16 cellular contexts compared by ENCODE assay signal in genomic region chr16:57469917-57470470, GRCh38. TPM values are rescaled to one million over a fixed set of nuclear protein-coding genes. Genes with fewer than 3 reads are reported as not detected.
DNase-seq lines count a peak whose midpoint lies in the region; ATAC-seq, FAIRE-seq and TF ChIP-seq lines count a peak whose summit lies in the region.
"Had no signal": no experiment of that assay in that cellular context is flagged by ENCODE, and none has a peak within 500 bp of the region (broad histone marks: within the 10 kb centered on the region; RNA-seq: fewer than 3 reads in every experiment).

No MANE protein-coding gene starts in this region.

- 94% methylated on average over 7 of the region's 9 CpGs for WGBS in K562 (ENCODE audit: insufficient coverage, low coverage, missing lambda C conversion rate)
- 95 to 98% methylated on average over 5 to 7 of the region's 9 CpGs for WGBS in mesodermal cell (ENCODE audit: insufficient coverage in 2 of 2), 2 experiments

- peaks cover 88% of the 10 kb centered on the region for H3K36me3 ChIP-seq in K562 (ENCODE audit: control insufficient read depth, insufficient read depth, low read length)
- peaks cover 95% of the 10 kb centered on the region for H3K36me3 ChIP-seq in mesodermal cell (ENCODE audit: control insufficient read depth, insufficient read depth, low read length)

- FAIRE-seq in K562 (lab: Jason Lieb, UNC), result no peak
- FAIRE-seq: GM18507 had no signal

- H3K9ac ChIP-seq in K562 (ENCODE audit: insufficient read depth in 1 of 2, low read depth in 2 of 2, low read length in 2 of 2), result no peak overlapping the region
- H3K9ac ChIP-seq: KMS-11 had no signal

- no peak overlapping the region for H2AFZ ChIP-seq in K562 (ENCODE audit: low read depth, low read length)

- DNase-seq in K562 (ENCODE audit: extremely low read depth in 1 of 4, low spot score in 3 of 4), result no peak
- DNase-seq in nucleus accumbens (lab: John Stamatoyannopoulos, UW), result no peak
- DNase-seq in omental fat pad (ENCODE audit: low spot score), result no peak
- DNase-seq in natural killer cell treated with Interleukin-12 subunit alpha and Interleukin-12 subunit beta and Interleukin-15 and Interleukin-18, amount 100 ng/mL, for 72 hours (ENCODE audit: low spot score), result no peak
- DNase-seq: activated CD4-positive, CD25-positive, alpha-beta regulatory T cell; activated naive CD4-positive, alpha-beta T cell treated with anti-CD3 and anti-CD28 coated beads, Interleukin-2, amount 50 U/mL, for 16 hours; effector memory CD8-positive, alpha-beta T cell; nephron progenitor cell; stimulated activated CD4-positive, alpha-beta T cell treated with anti-CD3 and anti-CD28 coated beads, Interleukin-2, amount 100 ng/mL, for 24 hours; T-helper 17 cell had no signal

- H3K27me3 Mint-ChIP-seq in natural killer cell treated with Interleukin-12 subunit alpha and Interleukin-12 subunit beta and Interleukin-15 and Interleukin-18, amount 100 ng/mL, for 72 hours, result no peaks in the 10 kb centered on the region
- H3K27me3 Mint-ChIP-seq: effector memory CD8-positive, alpha-beta T cell; T-helper 17 cell; type B pancreatic cell had no signal

- H3K4me3 ChIP-seq in K562, result no peak overlapping the region
- H3K4me3 ChIP-seq in mesodermal cell (ENCODE audit: extremely low read depth, insufficient read depth, low read length, poor library complexity, severe bottlenecking), result no peak overlapping the region

- peaks cover 16% of the 10 kb centered on the region for H3K36me3 Mint-ChIP-seq in natural killer cell treated with Interleukin-12 subunit alpha and Interleukin-12 subunit beta and Interleukin-15 and Interleukin-18, amount 100 ng/mL, for 72 hours

- H3K79me2 ChIP-seq in K562 (ENCODE audit: control insufficient read depth, insufficient read depth, low read length), result peaks cover 5% of the 10 kb centered on the region; the same call in 2 of the 3 replicates

- intact Hi-C loops in K562 (cut with micrococcal nuclease), result no loop called here

- BruUV-seq in K562 (replicated peaks; lab: Mats Ljungman, UMichigan), result no TSS peak

- H4K20me1 ChIP-seq in K562 (replicated peaks; ENCODE audit: control insufficient read depth, insufficient read depth, low read length), result 0 out of 2 replicates have a peak, but pooled peaks cover 4% of the 10 kb centered on the region

- H3K9me3 ChIP-seq in K562 (replicated peaks; ENCODE audit: control insufficient read depth, insufficient read depth, low read depth, low read length) (no peaks in the 10 kb centered on the region), mesodermal cell (ENCODE audit: control insufficient read depth, low read length) (no peaks in the 10 kb centered on the region)

- peak overlapping the region; percentile 11; the same call in 1 of the 2 replicates for H3K27ac ChIP-seq in C4-2B
- H3K27ac ChIP-seq in K562 (ENCODE audit: extremely low read depth, low read depth, low read length), result no peak overlapping the region
- H3K27ac ChIP-seq in mesodermal cell (ENCODE audit: low read depth, low read length, severe bottlenecking), result peak overlapping the region; percentile 64
- H3K27ac ChIP-seq: HL-60, KMS-11 had no signal

- in situ Hi-C loops in K562 (cut with MboI), result no loop called here

- no peak overlapping the region for H3K4me3 Mint-ChIP-seq in natural killer cell treated with Interleukin-12 subunit alpha and Interleukin-12 subunit beta and Interleukin-15 and Interleukin-18, amount 100 ng/mL, for 72 hours
- H3K4me3 Mint-ChIP-seq: effector memory CD8-positive, alpha-beta T cell; nephron progenitor cell; T-helper 17 cell; type B pancreatic cell had no signal

- H3K4me1 ChIP-seq in K562 (replicated peaks in 1 of 2; ENCODE audit: control insufficient read depth in 2 of 2, insufficient read depth in 2 of 2, low read length in 2 of 2) (peaks cover 0 to 3% of the 10 kb centered on the region in 2 experiments; a peak in 3 of 5 replicates), mesodermal cell (ENCODE audit: control insufficient read depth, insufficient read depth, low read length, poor library complexity, severe bottlenecking) (peaks cover 7% of the 10 kb centered on the region)

- POLR2A ChIA-PET in K562 (lab: Yijun Ruan, JAX), result interaction anchor here (0.7 to 1.5 kb wide), 6 partner anchors 8 to 73 kb away, joined by 3 to 7 read pairs (median 4); partner anchors contain the start of genes ADGRG5, CIAPIN1, COQ9 and POLR2C

- TF ChIP-seq POLR2A in K562 (conservative IDR thresholded peaks at IDR 0.05), result no peak

- peaks cover 4 to 14% of the 10 kb centered on the region in 2 donors for H3K4me1 Mint-ChIP-seq in natural killer cell treated with Interleukin-12 subunit alpha and Interleukin-12 subunit beta and Interleukin-15 and Interleukin-18, amount 100 ng/mL, for 72 hours (ENCODE audit: low read depth in 2 of 2)

- no peak overlapping the region for H3K27ac Mint-ChIP-seq in natural killer cell treated with Interleukin-12 subunit alpha and Interleukin-12 subunit beta and Interleukin-15 and Interleukin-18, amount 100 ng/mL, for 72 hours
- H3K27ac Mint-ChIP-seq: nephron progenitor cell, T-helper 17 cell had no signal

- ATAC-seq in K562, result no peak
- ATAC-seq in omental fat pad (ENCODE audit: low FRiP score), result no peak
- no peak for ATAC-seq in natural killer cell treated with Interleukin-12 subunit alpha and Interleukin-12 subunit beta and Interleukin-15 and Interleukin-18, amount 100 ng/mL, for 72 hours
- ATAC-seq: effector memory CD8-positive, alpha-beta T cell; T-helper 17 cell had no signal

- no peak for TF ChIP-seq RAD21 in K562 (CRISPR knock-in tag; conservative IDR thresholded peaks at IDR 0.05 in 1 of 2, IDR thresholded peaks at IDR 0.05 in 1 of 2)

- CTCF ChIA-PET in K562 (lab: Yijun Ruan, JAX; ENCODE audit: low intra/inter-chr PET ratio), result no interaction called here

- no peak overlapping the region for H3K4me2 ChIP-seq in K562 (ENCODE audit: insufficient read depth, low read length)
- H3K4me2 ChIP-seq: KMS-11 had no signal

- TF ChIP-seq CTCF in C4-2B (conservative IDR thresholded peaks at IDR 0.05) (no peak), K562 (IDR thresholded peaks at IDR 0.05 in 2 of 3, conservative IDR thresholded peaks at IDR 0.05 in 1 of 3; ENCODE audit: insufficient read depth in 2 of 3, low read depth in 1 of 3, low read length in 3 of 3) (no peak), omental fat pad (IDR thresholded peaks at IDR 0.05) (no peak)

- H3K27me3 ChIP-seq in K562 (ENCODE audit: control insufficient read depth in 2 of 2, insufficient read depth in 2 of 2, low read length in 2 of 2), result no peaks in the 10 kb centered on the region

- H3K9me1 ChIP-seq in K562 (ENCODE audit: control insufficient read depth, insufficient read depth, low read length), result peaks cover 3% of the 10 kb centered on the region

- no peak for TF ChIP-seq EP300 in K562 (IDR thresholded peaks at IDR 0.05; ENCODE audit: low read length)

- H3K9me3 Mint-ChIP-seq in natural killer cell treated with Interleukin-12 subunit alpha and Interleukin-12 subunit beta and Interleukin-15 and Interleukin-18, amount 100 ng/mL, for 72 hours, result no peaks in the 10 kb centered on the region
- H3K9me3 Mint-ChIP-seq: effector memory CD8-positive, alpha-beta T cell; nephron progenitor cell; type B pancreatic cell had no signal

RNA-seq across cellular contexts. Expression of gene POLR2C, which starts 7.5 kb away (rescaled TPM):
- total RNA-seq in K562 (2011; cell fraction: chromatin; rRNA removed; ENCODE audit: low replicate concordance), result 125 and 216 TPM in 2 replicates
- total RNA-seq in K562 (2011; cell fraction: nucleolus; rRNA removed), result 143 and 160 TPM in 2 replicates
- 131 and 142 TPM in 2 replicates for total RNA-seq in K562 (2011; cell fraction: nucleoplasm; rRNA removed)
- total RNA-seq in K562 (2014; rRNA removed) (131 and 139 TPM in 2 replicates), K562 (2014; rRNA removed; fragmentation: Illumina TruSeq; extraction: Trizol) (89.3 and 90.1 TPM in 2 replicates), K562 (2015; rRNA removed; fragmentation: Illumina TruSeq; extraction: Trizol) (92.3 and 93.9 TPM in 2 replicates), K562 (2021) (77.2 and 84.5 TPM in 2 replicates), omental fat pad (10 to 100 TPM; 82.4 to 89.4 (median 85.4) TPM)
- polyA plus RNA-seq in K562 (2011; rRNA removed) (163 and 170 TPM in 2 replicates), K562 (2014; fragmentation: Illumina TruSeq; extraction: Trizol) (107 and 131 TPM in 2 replicates), K562 (2014; fragmentation: Nextera tagmentation; extraction: Ambion mirVana) (10 to 100 TPM; 70.3 to 87.4 TPM), K562 (2014; rRNA removed) (97.5 and 108 TPM in 2 replicates)
- 234 and 242 TPM in 2 replicates for polyA plus RNA-seq in K562 (2011; cell fraction: cytosol; rRNA removed)
- 143 and 206 TPM in 2 replicates for polyA plus RNA-seq in K562 (2011; cell fraction: nucleus; rRNA removed)
- 79.8 and 97.9 TPM in 2 replicates for polyA plus RNA-seq in K562 (2012)
- 176 and 218 TPM in 2 replicates for polyA minus RNA-seq in K562 (2011; rRNA and poly(A)+ RNA removed)
- 109 TPM in 2 replicates for polyA minus RNA-seq in K562 (2011; cell fraction: cytosol; rRNA and poly(A)+ RNA removed)
- 69.1 and 102 TPM in 2 replicates for polyA minus RNA-seq in K562 (2011; cell fraction: nucleus; rRNA and poly(A)+ RNA removed)
- 107 TPM for polyA plus RNA-seq in mesodermal cell (2013, experiment 1 of 2)
- 90.5 TPM for polyA plus RNA-seq in mesodermal cell (2013, experiment 2 of 2)
- 10 to 100 TPM; 63.8 to 85.4 TPM for total RNA-seq in natural killer cell treated with Interleukin-12 subunit alpha and Interleukin-12 subunit beta and Interleukin-15 and Interleukin-18, amount 100 ng/mL, for 72 hours

RNA-seq across cellular contexts. Expression of gene DOK4, which starts 16.3 kb away (rescaled TPM):
- 3.9 and 13.2 TPM in 2 replicates for total RNA-seq in K562 (2011; cell fraction: chromatin; rRNA removed; ENCODE audit: low replicate concordance)
- total RNA-seq in K562 (2011; cell fraction: nucleolus; rRNA removed), result 9.2 and 12.2 TPM in 2 replicates
- 6.3 and 7.6 TPM in 2 replicates for total RNA-seq in K562 (2011; cell fraction: nucleoplasm; rRNA removed)
- total RNA-seq in K562 (2014; rRNA removed) (14.4 and 18.9 TPM in 2 replicates), K562 (2014; rRNA removed; fragmentation: Illumina TruSeq; extraction: Trizol) (2.3 and 3.2 TPM in 2 replicates), K562 (2015; rRNA removed; fragmentation: Illumina TruSeq; extraction: Trizol) (8.3 and 9.3 TPM in 2 replicates), K562 (2021) (11.0 and 11.4 TPM in 2 replicates), omental fat pad (10 to 100 TPM in 3 of 4 donors, 1 to 10 TPM in 1; 5.9 to 36.3 (median 12.9) TPM)
- polyA plus RNA-seq in K562 (2011; rRNA removed) (10.8 and 11.3 TPM in 2 replicates), K562 (2014; fragmentation: Illumina TruSeq; extraction: Trizol) (6.5 and 9.5 TPM in 2 replicates), K562 (2014; fragmentation: Nextera tagmentation; extraction: Ambion mirVana) (under 1 TPM; 0.10 TPM), K562 (2014; rRNA removed) (12.4 and 16.4 TPM in 2 replicates)
- polyA plus RNA-seq in K562 (2011; cell fraction: cytosol; rRNA removed), result 14.0 and 19.6 TPM in 2 replicates
- polyA plus RNA-seq in K562 (2011; cell fraction: nucleus; rRNA removed), result 23.7 and 31.1 TPM in 2 replicates
- 10.2 and 13.2 TPM in 2 replicates for polyA plus RNA-seq in K562 (2012)
- polyA minus RNA-seq in K562 (2011; rRNA and poly(A)+ RNA removed), result 3.6 and 5.5 TPM in 2 replicates
- 5.9 and 6.1 TPM in 2 replicates for polyA minus RNA-seq in K562 (2011; cell fraction: cytosol; rRNA and poly(A)+ RNA removed)
- 5.2 and 5.3 TPM in 2 replicates for polyA minus RNA-seq in K562 (2011; cell fraction: nucleus; rRNA and poly(A)+ RNA removed)
- 710 TPM for polyA plus RNA-seq in mesodermal cell (2013, experiment 1 of 2)
- 670 TPM for polyA plus RNA-seq in mesodermal cell (2013, experiment 2 of 2)
- 1 to 10 TPM; 4.2 to 6.5 TPM for total RNA-seq in natural killer cell treated with Interleukin-12 subunit alpha and Interleukin-12 subunit beta and Interleukin-15 and Interleukin-18, amount 100 ng/mL, for 72 hours

RNA-seq across cellular contexts. Expression of gene COQ9, which starts 22.7 kb away (rescaled TPM):
- 89.8 and 122 TPM in 2 replicates for total RNA-seq in K562 (2011; cell fraction: chromatin; rRNA removed; ENCODE audit: low replicate concordance)
- total RNA-seq in K562 (2011; cell fraction: nucleolus; rRNA removed), result 76.9 and 77.6 TPM in 2 replicates
- total RNA-seq in K562 (2011; cell fraction: nucleoplasm; rRNA removed), result 91.4 and 128 TPM in 2 replicates
- total RNA-seq in K562 (2014; rRNA removed), result 74.4 and 98.2 TPM in 2 replicates
- 62.5 and 65.5 TPM in 2 replicates for total RNA-seq in K562 (2014; rRNA removed; fragmentation: Illumina TruSeq; extraction: Trizol)
- 68.9 and 71.4 TPM in 2 replicates for total RNA-seq in K562 (2015; rRNA removed; fragmentation: Illumina TruSeq; extraction: Trizol)
- 63.3 and 63.7 TPM in 2 replicates for total RNA-seq in K562 (2021)
- 139 and 143 TPM in 2 replicates for polyA plus RNA-seq in K562 (2011; rRNA removed)
- 148 and 155 TPM in 2 replicates for polyA plus RNA-seq in K562 (2011; cell fraction: cytosol; rRNA removed)
- 246 and 249 TPM in 2 replicates for polyA plus RNA-seq in K562 (2011; cell fraction: nucleus; rRNA removed)
- 62.1 and 66.0 TPM in 2 replicates for polyA plus RNA-seq in K562 (2012)
- 92.0 and 110 TPM in 2 replicates for polyA plus RNA-seq in K562 (2014; fragmentation: Illumina TruSeq; extraction: Trizol)
- 10 to 100 TPM; 35.0 to 55.2 TPM for polyA plus RNA-seq in K562 (2014; fragmentation: Nextera tagmentation; extraction: Ambion mirVana)
- 84.2 and 102 TPM in 2 replicates for polyA plus RNA-seq in K562 (2014; rRNA removed)
- 93.4 and 108 TPM in 2 replicates for polyA minus RNA-seq in K562 (2011; rRNA and poly(A)+ RNA removed)
- 34.5 and 39.3 TPM in 2 replicates for polyA minus RNA-seq in K562 (2011; cell fraction: cytosol; rRNA and poly(A)+ RNA removed)
- 46.4 and 57.6 TPM in 2 replicates for polyA minus RNA-seq in K562 (2011; cell fraction: nucleus; rRNA and poly(A)+ RNA removed)
- polyA plus RNA-seq in mesodermal cell (2013, experiment 1 of 2), result 32.8 TPM
- 34.7 TPM for polyA plus RNA-seq in mesodermal cell (2013, experiment 2 of 2)
- 10 to 100 TPM; 30.6 to 60.5 (median 44.7) TPM for total RNA-seq in omental fat pad
- 10 to 100 TPM; 34.2 to 42.9 TPM for total RNA-seq in natural killer cell treated with Interleukin-12 subunit alpha and Interleukin-12 subunit beta and Interleukin-15 and Interleukin-18, amount 100 ng/mL, for 72 hours

RNA-seq across cellular contexts. Expression of gene CIAPIN1, which starts 22.8 kb away (rescaled TPM):
- 76.1 and 94.2 TPM in 2 replicates for total RNA-seq in K562 (2011; cell fraction: chromatin; rRNA removed; ENCODE audit: low replicate concordance)
- total RNA-seq in K562 (2011; cell fraction: nucleolus; rRNA removed), result 47.2 and 48.7 TPM in 2 replicates
- 57.9 and 64.7 TPM in 2 replicates for total RNA-seq in K562 (2011; cell fraction: nucleoplasm; rRNA removed)
- total RNA-seq in K562 (2014; rRNA removed) (79.2 and 100 TPM in 2 replicates), K562 (2014; rRNA removed; fragmentation: Illumina TruSeq; extraction: Trizol) (78.2 and 83.6 TPM in 2 replicates), K562 (2015; rRNA removed; fragmentation: Illumina TruSeq; extraction: Trizol) (71.8 and 74.6 TPM in 2 replicates), K562 (2021) (95.7 and 102 TPM in 2 replicates), omental fat pad (10 to 100 TPM; 26.4 to 37.2 (median 32.4) TPM)
- polyA plus RNA-seq in K562 (2011; rRNA removed) (98.1 and 104 TPM in 2 replicates), K562 (2014; fragmentation: Illumina TruSeq; extraction: Trizol) (85.8 and 87.4 TPM in 2 replicates), K562 (2014; fragmentation: Nextera tagmentation; extraction: Ambion mirVana) (100 to 1,000 TPM; 256 to 263 TPM), K562 (2014; rRNA removed) (68.3 and 72.8 TPM in 2 replicates)
- polyA plus RNA-seq in K562 (2011; cell fraction: cytosol; rRNA removed), result 79.8 and 91.8 TPM in 2 replicates
- 64.2 and 65.5 TPM in 2 replicates for polyA plus RNA-seq in K562 (2011; cell fraction: nucleus; rRNA removed)
- 59.6 and 73.4 TPM in 2 replicates for polyA plus RNA-seq in K562 (2012)
- polyA minus RNA-seq in K562 (2011; rRNA and poly(A)+ RNA removed), result 67.4 and 77.9 TPM in 2 replicates
- polyA minus RNA-seq in K562 (2011; cell fraction: cytosol; rRNA and poly(A)+ RNA removed), result 23.9 and 35.3 TPM in 2 replicates
- 14.1 and 24.7 TPM in 2 replicates for polyA minus RNA-seq in K562 (2011; cell fraction: nucleus; rRNA and poly(A)+ RNA removed)
- polyA plus RNA-seq in mesodermal cell (2013, experiment 1 of 2), result 64.5 TPM
- 59.6 TPM for polyA plus RNA-seq in mesodermal cell (2013, experiment 2 of 2)
- 10 to 100 TPM; 54.0 to 92.0 TPM for total RNA-seq in natural killer cell treated with Interleukin-12 subunit alpha and Interleukin-12 subunit beta and Interleukin-15 and Interleukin-18, amount 100 ng/mL, for 72 hours
